14 cellular contexts compared by ENCODE assay signal in genomic region chr22:35074583-35074982, GRCh38. TPM values are rescaled to one million over a fixed set of nuclear protein-coding genes. Genes with fewer than 3 reads are reported as not detected.
DNase-seq lines count a peak whose midpoint lies in the region; FAIRE-seq and TF ChIP-seq lines count a peak whose summit lies in the region.
"Had no signal": no experiment of that assay in that cellular context is flagged by ENCODE, and none has a peak within 500 bp of the region (broad histone marks: within the 10 kb centered on the region; RNA-seq: fewer than 3 reads in every experiment).

No MANE protein-coding gene starts in this region.

- DNase-seq in GM12892 (ENCODE audit: insufficient read length), result no peak
- peak; percentile 17 for DNase-seq in NB4 (ENCODE audit: low read depth)
- no peak for DNase-seq in DMS79 (lab: John Stamatoyannopoulos, UW)
- DNase-seq in stomach, result no peak
- DNase-seq in progenitor cell of endocrine pancreas (ENCODE audit: low spot score, unreplicated experiment), result no peak
- DNase-seq: Caco-2; CD8-positive, alpha-beta memory T cell; GF-D8; H9 had no signal

- peak; percentile 38 for FAIRE-seq in GM12892 (lab: Jason Lieb, UNC)

- H3K27ac ChIP-seq in VCaP (peak overlapping the region; percentile 8; the same call in 1 of the 2 replicates), stomach (no peak overlapping the region)
- H3K27ac ChIP-seq: BLaER1 had no signal

- H3K4me3 ChIP-seq in NB4 (ENCODE audit: low read depth, low read length) (no peak overlapping the region), stomach (no peak overlapping the region)
- H3K4me3 ChIP-seq: BLaER1, GM23338 had no signal

- TF ChIP-seq CTCF in NB4 (IDR thresholded peaks at IDR 0.05; ENCODE audit: low read depth, low read length), result no peak
- no peak for TF ChIP-seq CTCF in VCaP (conservative IDR thresholded peaks at IDR 0.05)
- TF ChIP-seq CTCF in stomach (IDR thresholded peaks at IDR 0.05), result no peak
- no peak for TF ChIP-seq CTCF in progenitor cell of endocrine pancreas (IDR thresholded peaks at IDR 0.05; ENCODE audit: unreplicated experiment)

- peaks cover 6% of the 10 kb centered on the region for H3K36me3 Mint-ChIP-seq in progenitor cell of endocrine pancreas (ENCODE audit: insufficient read depth)
- H3K36me3 Mint-ChIP-seq: CD8-positive, alpha-beta memory T cell had no signal

- no peak for TF ChIP-seq EP300 in stomach (IDR thresholded peaks at IDR 0.05)

- TF ChIP-seq POLR2A in GM12892 (IDR thresholded peaks at IDR 0.05; ENCODE audit: low read depth, low read length) (no peak), NB4 (IDR thresholded peaks at IDR 0.05; ENCODE audit: extremely low read depth, insufficient read length) (no peak), stomach (IDR thresholded peaks at IDR 0.05) (no peak)

- no peak overlapping the region for H3K27ac Mint-ChIP-seq in progenitor cell of endocrine pancreas
- H3K27ac Mint-ChIP-seq: CD8-positive, alpha-beta memory T cell; GM23338; H9 had no signal

- no peaks in the 10 kb centered on the region for H3K9me3 ChIP-seq in stomach
- H3K9me3 ChIP-seq: BLaER1, Caco-2 had no signal

- no peaks in the 10 kb centered on the region for H3K9me3 Mint-ChIP-seq in progenitor cell of endocrine pancreas (ENCODE audit: low read depth)
- H3K9me3 Mint-ChIP-seq: CD8-positive, alpha-beta memory T cell; H9 had no signal

- WGBS in stomach, 5 donors, result 67 to 88% (median 73%) methylated on average over 4 of the region's 4 CpGs

- H3K4me1 Mint-ChIP-seq in progenitor cell of endocrine pancreas (ENCODE audit: low read depth), result peaks cover 4% of the 10 kb centered on the region
- H3K4me1 Mint-ChIP-seq: CD8-positive, alpha-beta memory T cell; GM23338 had no signal

- H3K4me3 Mint-ChIP-seq in progenitor cell of endocrine pancreas (ENCODE audit: low read depth), result no peak overlapping the region
- H3K4me3 Mint-ChIP-seq: CD8-positive, alpha-beta memory T cell; GM23338; H9 had no signal

- no peaks in the 10 kb centered on the region for H3K27me3 Mint-ChIP-seq in progenitor cell of endocrine pancreas

- H3K36me3 ChIP-seq in stomach, result no peaks in the 10 kb centered on the region
- H3K36me3 ChIP-seq: BLaER1 had no signal

- H3K4me1 ChIP-seq in stomach, result no peaks in the 10 kb centered on the region
- H3K4me1 ChIP-seq: BLaER1, Caco-2 had no signal

- peaks cover 0 to 19% (median 0%) of the 10 kb centered on the region in 3 donors for H3K27me3 ChIP-seq in stomach
- H3K27me3 ChIP-seq: BLaER1 had no signal

- intact Hi-C loops in stomach (cut with DNase I; ENCODE audit: low total_unique reads), result no loop called here

RNA-seq across cellular contexts. Expression of gene ISX, which starts 8.6 kb away (rescaled TPM):
- 0.61 TPM for polyA plus RNA-seq in GM12892 (2012; ENCODE audit: missing spikeins)
- total RNA-seq in stomach (10 to 100 TPM in 1 of 5 donors, under 1 TPM in 1, not detected in 3; 0.55 to 53.0 TPM), progenitor cell of endocrine pancreas (8.9 and 12.7 TPM in 2 replicates)
- polyA plus RNA-seq in stomach, result not detected
- total RNA-seq: A673; CD8-positive, alpha-beta memory T cell; GM23338; H9; HT1080 had no signal
- polyA plus RNA-seq: CD8-positive, alpha-beta memory T cell; GM23338 had no signal
